In genomic region chr16:51310159-51310558, GRCh38 we compare ENCODE assay signal across 8 cellular contexts.
"Had no signal": no experiment of that assay in that cellular context is flagged by ENCODE, and none has a peak within 500 bp of the region (broad histone marks: within the 10 kb centered on the region; RNA-seq: fewer than 3 reads in every experiment).

No MANE protein-coding gene starts in this region.

- H3K4me3 Mint-ChIP-seq: HFFc6, IgD-negative memory B cell had no signal

- H3K36me3 Mint-ChIP-seq: IgD-negative memory B cell had no signal

- H3K27ac Mint-ChIP-seq: HFFc6, IgD-negative memory B cell had no signal

- ATAC-seq: HCT116 had no signal

- H3K9me3 Mint-ChIP-seq: HFFc6 had no signal

- H3K4me1 Mint-ChIP-seq: IgD-negative memory B cell had no signal

- H3K27me3 Mint-ChIP-seq: IgD-negative memory B cell had no signal

- FAIRE-seq: HTR-8/SVneo had no signal

- DNase-seq: GM23248, GOT3, H7, HFFc6, KBM-7 had no signal
